ENCODE assay signal across 25 cellular contexts in genomic region chr9:130181645-130182044, GRCh38. TPM values are rescaled to one million over a fixed set of nuclear protein-coding genes. Genes with fewer than 3 reads are reported as not detected.
A peak's percentile ranks its signal among the peaks of the same experiment; 100 is the strongest.
DNase-seq lines count a peak whose midpoint lies in the region; ATAC-seq and TF ChIP-seq lines count a peak whose summit lies in the region.
"Had no signal": no experiment of that assay in that cellular context is flagged by ENCODE, and none has a peak within 500 bp of the region (broad histone marks: within the 10 kb centered on the region; RNA-seq: fewer than 3 reads in every experiment).

No MANE protein-coding gene starts in this region.

- H3K4me3 ChIP-seq in AG04450 (ENCODE audit: low read depth, low read length) = no peak overlapping the region
- no peak overlapping the region for H3K4me3 ChIP-seq in body of pancreas
- H3K4me3 ChIP-seq in gastroesophageal sphincter = no peak overlapping the region
- H3K4me3 ChIP-seq in prostate gland = no peak overlapping the region
- H3K4me3 ChIP-seq: BLaER1 treated with 17β-estradiol and CSF1 and Interleukin-3, amounts not matched to agents 10 nM and 100 nM; GM23248; spleen; upper lobe of left lung had no signal

- H3K27ac ChIP-seq in AG04450 (ENCODE audit: low read depth, low read length) (peak overlapping the region; percentile 21), body of pancreas (peak overlapping the region in 3 of 4 donors; percentile 71 to 80 (median 76)), gastroesophageal sphincter (peak overlapping the region; percentile 75 to 98 (median 91)), prostate gland (peak overlapping the region; percentile 75 to 83)
- H3K27ac ChIP-seq: BLaER1 treated with 17β-estradiol and CSF1 and Interleukin-3, amounts not matched to agents 10 nM and 100 nM; GM23248; spleen; upper lobe of left lung had no signal

- POLR2A ChIA-PET in AG04450 (lab: Yijun Ruan, JAX) = interaction anchor here (0.6 kb wide), 1 partner anchor 13 kb away, joined by 5 read pairs; no protein-coding TSS in a partner anchor

- TF ChIP-seq POLR2A in body of pancreas (IDR thresholded peaks at IDR 0.05) (no peak), gastroesophageal sphincter (IDR thresholded peaks at IDR 0.05) (no peak), prostate gland (IDR thresholded peaks at IDR 0.05) (no peak)

- 70 to 76% methylated on average over 10 to 23 of the region's 24 CpGs for WGBS in body of pancreas, 2 donors
- no CpG with 5 or more reads among the region's 24 CpGs for WGBS in gastroesophageal sphincter (ENCODE audit: low coverage in 1 of 2), 2 donors
- WGBS in prostate gland = 75% methylated on average over 24 of the region's 24 CpGs

- DNase-seq in AG04450 (ENCODE audit: low read depth, low spot score) (no peak), body of pancreas (peak; percentile 60 to 80 (median 77)), prostate gland (ENCODE audit: low spot score) (peak; percentile 57), SKM-1 (lab: John Stamatoyannopoulos, UW; ENCODE audit: unreplicated experiment) (no peak), hepatic stellate cell (ENCODE audit: low spot score) (no peak), NCI-H2227 treated with DMSO at 0.1 percent for 48 hours (lab: John Stamatoyannopoulos, UW) (no peak)
- no peak for DNase-seq in activated effector memory CD4-positive, alpha-beta T cell treated with anti-CD3 and anti-CD28 coated beads, Interleukin-2, amount 50 U/mL, for 16 hours
- DNase-seq: activated CD4-positive, alpha-beta T cell treated with anti-CD3 and anti-CD28 coated beads for 48 hours; activated naive CD4-positive, alpha-beta T cell treated with anti-CD3 and anti-CD28 coated beads, Interleukin-2, amount 10 ng/mL, durations not matched to agents 7 days and 5 days; activated T-cell treated with anti-CD3 and anti-CD28 coated beads, Interleukin-2, amount 50 U/mL, for 72 hours; Calu3; cerebellar nuclear complex; GM23248; Kasumi-1; NCI-H1048; NCI-H1930; NCI-H226; spleen; stimulated activated CD4-positive, alpha-beta T cell treated with anti-CD3 and anti-CD28 coated beads, Interleukin-4, amount 100 ng/mL, for 1 hour; stimulated activated naive CD4-positive, alpha-beta T cell; T-helper 2 cell; upper lobe of left lung had no signal

- H3K4me1 ChIP-seq in body of pancreas = peaks cover 37% of the 10 kb centered on the region
- peaks cover 0 to 90% (median 25%) of the 10 kb centered on the region in 3 donors for H3K4me1 ChIP-seq in gastroesophageal sphincter
- H3K4me1 ChIP-seq in prostate gland (replicated peaks) = peaks cover 6% of the 10 kb centered on the region

- ATAC-seq in body of pancreas (peak; percentile 73), gastroesophageal sphincter (no peak)
- ATAC-seq: activated T-cell treated with anti-CD3 and anti-CD28 coated beads, Interleukin-2, amount 50 U/mL, for 72 hours; left lobe of liver had no signal

- H3K36me3 ChIP-seq in body of pancreas (replicated peaks in 1 of 2; ENCODE audit: insufficient read depth in 1 of 2, low read depth in 2 of 2) (no peaks in the 10 kb centered on the region), gastroesophageal sphincter (no peaks in the 10 kb centered on the region), prostate gland (no peaks in the 10 kb centered on the region)
- H3K36me3 ChIP-seq: spleen, upper lobe of left lung had no signal

- TF ChIP-seq EP300 in gastroesophageal sphincter (IDR thresholded peaks at IDR 0.05) = no peak

- H3K9me3 ChIP-seq in AG04450 (ENCODE audit: control insufficient read depth, insufficient read depth, low read length) (no peaks in the 10 kb centered on the region), body of pancreas (no peaks in the 10 kb centered on the region), gastroesophageal sphincter (no peaks in the 10 kb centered on the region), prostate gland (no peaks in the 10 kb centered on the region)
- H3K9me3 ChIP-seq: BLaER1 treated with 17β-estradiol and CSF1 and Interleukin-3, amounts not matched to agents 10 nM and 100 nM; spleen; upper lobe of left lung had no signal

- no peak for TF ChIP-seq CTCF in AG04450 (IDR thresholded peaks at IDR 0.05; ENCODE audit: low read depth, low read length)
- TF ChIP-seq CTCF in body of pancreas (IDR thresholded peaks at IDR 0.05) = no peak
- no peak for TF ChIP-seq CTCF in gastroesophageal sphincter (IDR thresholded peaks at IDR 0.05)
- no peak for TF ChIP-seq CTCF in prostate gland (IDR thresholded peaks at IDR 0.05)

- H3K27me3 ChIP-seq in AG04450 (ENCODE audit: control insufficient read depth, insufficient read depth, low read length) (no peaks in the 10 kb centered on the region), body of pancreas (no peaks in the 10 kb centered on the region), gastroesophageal sphincter (no peaks in the 10 kb centered on the region), prostate gland (replicated peaks; ENCODE audit: insufficient read depth) (no peaks in the 10 kb centered on the region)
- H3K27me3 ChIP-seq: BLaER1 treated with 17β-estradiol and CSF1 and Interleukin-3, amounts not matched to agents 10 nM and 100 nM; upper lobe of left lung had no signal

- intact Hi-C loops in body of pancreas (cut with DNase I) (no loop called here), prostate gland (cut with DNase I) (no loop called here)

- CTCF ChIA-PET in AG04450 (lab: Charles Lee) = interaction anchor here (0.5 kb wide), 1 partner anchor 55 kb away, joined by 3 read pairs; no protein-coding TSS in a partner anchor

RNA-seq across cellular contexts. Expression of gene NCS1, which starts 9.4 kb away (rescaled TPM):
- 68.3 and 69.9 TPM in 2 replicates for polyA plus RNA-seq in AG04450 (2011; rRNA removed)
- 57.8 and 68.3 TPM in 2 replicates for polyA minus RNA-seq in AG04450 (2011; rRNA and poly(A)+ RNA removed)
- 1 to 10 TPM; 3.9 to 4.3 TPM for total RNA-seq in body of pancreas
- 100 to 1,000 TPM; 105 to 231 (median 127) TPM for total RNA-seq in gastroesophageal sphincter
- total RNA-seq in prostate gland = 10 to 100 TPM; 19.1 to 28.5 TPM

Comparison
In these comparisons a context has a peak if more than half of its experiments do, and no peak if none do; other contexts are left out.
1. DNase-seq: peak in body of pancreas (4 of 4) and prostate gland (single experiment); none in AG04450 (single experiment), SKM-1 (single experiment), hepatic stellate cell (single experiment), NCI-H2227 treated with DMSO at 0.1 percent for 48 hours (single experiment) and activated effector memory CD4-positive, alpha-beta T cell treated with anti-CD3 and anti-CD28 coated beads, Interleukin-2, amount 50 U/mL, for 16 hours (single experiment).
2. H3K27ac ChIP-seq: peak in every context shown above with its lines; median percentile 91 in gastroesophageal sphincter; 79 in prostate gland; 76 in body of pancreas; 21 in AG04450.